ENCODE assay signal across 14 cellular contexts in the genomic region with DNA sequence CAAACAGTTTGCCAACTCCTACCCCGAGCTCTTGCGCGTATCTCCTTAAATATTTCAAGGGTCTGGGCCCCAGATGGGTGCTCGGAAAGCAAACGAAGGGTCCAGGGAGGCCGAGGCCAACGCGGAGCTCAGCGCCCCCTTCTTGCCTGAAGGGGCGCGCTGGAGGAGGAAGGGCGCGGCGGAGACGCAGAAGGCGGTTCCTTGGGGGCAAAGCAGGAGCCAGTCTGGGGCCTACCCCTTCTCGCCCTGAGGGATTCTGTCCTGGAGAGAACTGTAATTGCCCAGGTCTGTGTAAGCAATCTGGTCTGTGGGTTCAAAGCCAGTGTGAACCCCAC. TPM values are rescaled to one million over a fixed set of nuclear protein-coding genes. Genes with fewer than 3 reads are reported as not detected.
DNase-seq lines count a peak whose midpoint lies in the region; ATAC-seq and TF ChIP-seq lines count a peak whose summit lies in the region.
"Had no signal": no experiment of that assay in that cellular context is flagged by ENCODE, and none has a peak within 500 bp of the region (broad histone marks: within the 10 kb centered on the region; RNA-seq: fewer than 3 reads in every experiment).

No MANE protein-coding gene starts in this region.

- H2AFZ ChIP-seq in ACC112 (ENCODE audit: low read length, unreplicated experiment) (peak overlapping the region; percentile 9), H9 (ENCODE audit: low read length) (no peak overlapping the region)

- H3K79me2 ChIP-seq in ACC112 (ENCODE audit: control insufficient read depth, insufficient read depth, low read length, unreplicated experiment) = no peaks in the 10 kb centered on the region
- H3K79me2 ChIP-seq in H9 (ENCODE audit: insufficient read depth, low read length) = peaks cover 8% of the 10 kb centered on the region; the same call in 1 of the 2 replicates

- peaks cover 31% of the 10 kb centered on the region for H3K27me3 Mint-ChIP-seq in H9 (ENCODE audit: low read depth)

- no peaks in the 10 kb centered on the region for H4K20me1 ChIP-seq in H9 (ENCODE audit: control insufficient read depth, insufficient read depth, insufficient read length)

- H3K9ac ChIP-seq in H9 (ENCODE audit: extremely low read depth, insufficient read length, low read length) = peak overlapping the region; percentile 44

- H3K4me1 Mint-ChIP-seq in H9 = peaks cover 26 to 29% of the 10 kb centered on the region in 2 experiments

- H3K9me3 ChIP-seq in H9 (ENCODE audit: control insufficient read depth, low read depth, low read length) = no peaks in the 10 kb centered on the region
- H3K9me3 ChIP-seq in ectodermal cell (ENCODE audit: control insufficient read depth, low read length) = no peaks in the 10 kb centered on the region
- H3K9me3 ChIP-seq in muscle layer of duodenum (ENCODE audit: control insufficient read depth in 1 of 2, low read length in 2 of 2) = no peaks in the 10 kb centered on the region

- H3K56ac ChIP-seq in H9 (ENCODE audit: insufficient read length, low read depth, low read length) = no peak overlapping the region

- no peak overlapping the region for H3T11ph ChIP-seq in H9 (ENCODE audit: low read length)

- no peak overlapping the region for H3K23ac ChIP-seq in H9 (ENCODE audit: insufficient read length, low read depth, low read length)

- WGBS in H9 (ENCODE audit: extremely low coverage, insufficient read length, low lambda C conversion rate) = no CpG with 5 or more reads among the region's 17 CpGs
- whole genome bisulfite sequencing in ectodermal cell, 2 experiments = 33 to 41% methylated on average over 17 of the region's 17 CpGs

- H3K79me1 ChIP-seq in H9 (ENCODE audit: insufficient read depth, low read depth, low read length, poor library complexity, severe bottlenecking) = no peaks in the 10 kb centered on the region

- H3K4ac ChIP-seq in H9 (ENCODE audit: low read depth, low read length) = no peak overlapping the region

- no peak overlapping the region for H2BK5ac ChIP-seq in H9 (ENCODE audit: insufficient read length, low read length)

- H3K23me2 ChIP-seq in H9 (ENCODE audit: insufficient read length, low read depth, low read length, poor library complexity, severe bottlenecking) = peaks cover 35% of the 10 kb centered on the region

- peak overlapping the region; percentile 57 for H3K4me2 ChIP-seq in H9 (ENCODE audit: insufficient read depth, insufficient read length, low read length)

- DNase-seq in H9 (peak; percentile 69), NK-92 (lab: John Stamatoyannopoulos, UW; ENCODE audit: unreplicated experiment) (no peak), COLO829 (ENCODE audit: low spot score) (no peak)
- DNase-seq: NCI-H2171 treated with DMSO at 0.1 percent for 48 hours had no signal

- peaks cover 0 to 9% (median 5%) of the 10 kb centered on the region in 3 experiments; a peak in 3 of 7 replicates for H3K36me3 Mint-ChIP-seq in H9 (ENCODE audit: insufficient read depth in 1 of 3, low read depth in 3 of 3)
- H3K36me3 Mint-ChIP-seq: CD4-positive, CD25-positive, alpha-beta regulatory T cell had no signal

- H2BK15ac ChIP-seq in H9 (ENCODE audit: low read depth, low read length) = no peak overlapping the region

- H2BK120ac ChIP-seq in H9 (ENCODE audit: low read depth, low read length, poor library complexity, severe bottlenecking) = peak overlapping the region; percentile 71

- no peak overlapping the region for H2AK5ac ChIP-seq in H9 (ENCODE audit: insufficient read length, low read length)

- H3K27ac Mint-ChIP-seq in H9 = peak overlapping the region in 2 of 3 experiments; percentile 92 to 96; a peak in 4 of 7 replicates
- H3K27ac Mint-ChIP-seq: CD4-positive, CD25-positive, alpha-beta regulatory T cell had no signal

- no peak overlapping the region for H2BK12ac ChIP-seq in H9 (ENCODE audit: insufficient read length, low read depth, low read length)

- peak overlapping the region; percentile 40 for H3K18ac ChIP-seq in H9 (ENCODE audit: insufficient read length, low read depth, low read length)

- no peak overlapping the region for H2BK20ac ChIP-seq in H9 (ENCODE audit: low read depth, low read length, poor library complexity, severe bottlenecking)

- TF ChIP-seq CTCF in H9 (conservative IDR thresholded peaks at IDR 0.05) = peak; percentile 27; the same call in 2 of the 3 replicates

- H3K27me3 ChIP-seq in ACC112 (ENCODE audit: insufficient read depth, low read length) (peaks cover 37% of the 10 kb centered on the region), H9 (ENCODE audit: insufficient read depth, low read length) (no peaks in the 10 kb centered on the region), ectodermal cell (ENCODE audit: control insufficient read depth, insufficient read depth, low read length, poor library complexity, severe bottlenecking) (peaks cover 12% of the 10 kb centered on the region), muscle layer of duodenum (ENCODE audit: low read depth, low read length) (peaks cover 50% of the 10 kb centered on the region)

- H4K91ac ChIP-seq in H9 (ENCODE audit: insufficient read length, low read depth, low read length) = no peak overlapping the region

- peaks cover 4 to 7% of the 10 kb centered on the region in 2 experiments; a peak in 3 of 5 replicates for H3K9me3 Mint-ChIP-seq in H9

- no peaks in the 10 kb centered on the region for H3K36me3 ChIP-seq in ACC112 (ENCODE audit: insufficient read depth, low read length)
- no peaks in the 10 kb centered on the region for H3K36me3 ChIP-seq in ectodermal cell (ENCODE audit: control insufficient read depth, insufficient read depth, low read length)
- no peaks in the 10 kb centered on the region for H3K36me3 ChIP-seq in muscle layer of duodenum (ENCODE audit: control insufficient read depth in 1 of 2, insufficient read depth in 2 of 2, low read length in 2 of 2)

- H3K27ac ChIP-seq in ACC112 (ENCODE audit: low read depth, low read length) (no peak overlapping the region), H9 (ENCODE audit: insufficient read length, low read depth, low read length) (no peak overlapping the region), ectodermal cell (ENCODE audit: insufficient read depth, low read depth, low read length, poor library complexity, severe bottlenecking) (peak overlapping the region; percentile 27), muscle layer of duodenum (ENCODE audit: low read length) (no peak overlapping the region)

- H4K8ac ChIP-seq in H9 (replicated peaks; ENCODE audit: insufficient read length, low read depth, low read length) = no peak overlapping the region

- H3K4me3 Mint-ChIP-seq in H9 = peak overlapping the region; percentile 78 to 91

- peak overlapping the region; percentile 63 for H3K4me3 ChIP-seq in ACC112 (ENCODE audit: low read depth, low read length)
- H3K4me3 ChIP-seq in ectodermal cell (ENCODE audit: insufficient read depth, low read depth, low read length) = peak overlapping the region; percentile 45
- H3K4me3 ChIP-seq in muscle layer of duodenum (ENCODE audit: low read depth in 1 of 2, low read length in 2 of 2) = peak overlapping the region; percentile 54 to 64
- H3K4me3 ChIP-seq: GM12878, K562 had no signal

- H3K4me1 ChIP-seq in ACC112 (ENCODE audit: control insufficient read depth, insufficient read depth, low read length, unreplicated experiment) (no peaks in the 10 kb centered on the region), H9 (ENCODE audit: insufficient read depth, low read length) (peaks cover 6% of the 10 kb centered on the region), ectodermal cell (ENCODE audit: control insufficient read depth, insufficient read depth, low read length) (peaks cover 5% of the 10 kb centered on the region), muscle layer of duodenum (ENCODE audit: control insufficient read depth in 1 of 2, insufficient read depth in 2 of 2, low read length in 2 of 2) (peaks cover 3 to 48% of the 10 kb centered on the region in 2 donors)

- ATAC-seq in HG02938 (IDR thresholded peaks at IDR 0.05; ENCODE audit: unreplicated experiment) (no peak), GM18517 (IDR thresholded peaks at IDR 0.05; ENCODE audit: unreplicated experiment) (no peak)
- ATAC-seq: GM12878 had no signal

- peak overlapping the region; percentile 77; the same call in 1 of the 2 replicates for H3K14ac ChIP-seq in H9 (ENCODE audit: insufficient read depth, low read length)

- H4K5ac ChIP-seq in H9 (ENCODE audit: insufficient read length, low read depth, low read length) = no peak overlapping the region

RNA-seq across cellular contexts. Expression of a gene that starts 4.0 kb away (rescaled TPM):
- total RNA-seq in H9 (2021) = 156 and 161 TPM in 2 replicates
- polyA plus RNA-seq in ectodermal cell (2013, experiment 1 of 4) = 261 TPM
- 349 TPM for polyA plus RNA-seq in ectodermal cell (2013, experiment 2 of 4)
- 273 TPM for polyA plus RNA-seq in ectodermal cell (2013, experiment 3 of 4)
- polyA plus RNA-seq in ectodermal cell (2013, experiment 4 of 4) = 302 TPM
- total RNA-seq: CD4-positive, CD25-positive, alpha-beta regulatory T cell; pulmonary artery endothelial cell; SK-MEL-5 had no signal
- polyA plus RNA-seq: CD4-positive, CD25-positive, alpha-beta regulatory T cell; K562 had no signal

RNA-seq across cellular contexts. Expression of a gene that starts 33.0 kb away (rescaled TPM):
- 3.3 and 4.3 TPM in 2 replicates for total RNA-seq in H9 (2021)
- 17.6 TPM for polyA plus RNA-seq in ectodermal cell (2013, experiment 1 of 4)
- 17.6 TPM for polyA plus RNA-seq in ectodermal cell (2013, experiment 2 of 4)
- 19.0 TPM for polyA plus RNA-seq in ectodermal cell (2013, experiment 3 of 4)
- 22.7 TPM for polyA plus RNA-seq in ectodermal cell (2013, experiment 4 of 4)
- total RNA-seq: GM12878, K562, pulmonary artery endothelial cell had no signal
- polyA plus RNA-seq: GM12878, K562 had no signal
